Comparison of ENCODE assay signal across 11 cellular contexts in the genomic region with DNA sequence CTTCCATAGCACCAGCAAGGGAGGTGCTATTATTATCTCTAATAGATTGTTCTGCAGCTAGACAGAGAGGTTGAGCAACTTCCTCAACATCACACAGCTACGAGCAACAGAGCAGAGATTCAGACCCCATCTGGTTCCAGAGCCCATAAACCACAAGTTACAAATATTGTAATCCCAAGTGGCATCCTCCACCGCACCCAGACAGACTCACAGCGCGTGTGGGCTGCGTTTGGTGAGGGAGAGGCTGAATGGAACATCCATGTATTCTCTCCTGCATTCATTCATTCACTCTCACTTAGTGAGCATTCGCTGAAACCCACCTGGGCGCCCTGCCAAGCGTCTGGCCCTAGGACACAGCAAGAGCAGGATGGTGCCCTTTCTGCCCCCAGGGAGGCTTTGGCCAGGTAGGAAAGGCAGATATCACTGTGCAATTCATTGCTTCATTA. TPM values are rescaled to one million over a fixed set of nuclear protein-coding genes. Genes with fewer than 3 reads are reported as not detected.
A peak's percentile ranks its signal among the peaks of the same experiment; 100 is the strongest.
DNase-seq lines count a peak whose midpoint lies in the region; ATAC-seq and TF ChIP-seq lines count a peak whose summit lies in the region.
"Had no signal": no experiment of that assay in that cellular context is flagged by ENCODE, and none has a peak within 500 bp of the region (broad histone marks: within the 10 kb centered on the region; RNA-seq: fewer than 3 reads in every experiment).

No MANE protein-coding gene starts in this region.

- H3K27ac ChIP-seq in layer of hippocampus (ENCODE audit: low read depth, low read length) (peak overlapping the region; percentile 21), upper lobe of right lung (peak overlapping the region; percentile 75)

- H3K27me3 ChIP-seq in layer of hippocampus (ENCODE audit: control insufficient read depth, insufficient read depth, low read length) (no peaks in the 10 kb centered on the region), upper lobe of right lung (no peaks in the 10 kb centered on the region)

- H3K27ac Mint-ChIP-seq in activated CD4-positive, alpha-beta memory T cell treated with anti-CD3 and anti-CD28 coated beads, Interleukin-2, amount 10 ng/mL, durations not matched to agents 7 days and 5 days: peak overlapping the region; percentile 45
- H3K27ac Mint-ChIP-seq in WTC11: no peak overlapping the region
- H3K27ac Mint-ChIP-seq: IgD-negative memory B cell; stimulated activated naive B cell treated with anti-CD40 and anti-IgM and Interleukin-4, amounts not matched to agents 10 μg/mL and 1 μg/mL and 100 μg/mL, for 72 hours had no signal

- CTCF ChIA-PET in activated CD4-positive, alpha-beta memory T cell treated with anti-CD3 and anti-CD28 coated beads, Interleukin-2, amount 10 ng/mL, durations not matched to agents 7 days and 5 days (lab: Charles Lee): no interaction called here
- CTCF ChIA-PET in WTC11 (lab: Charles Lee): interaction anchor here (1.0 kb wide), 1 partner anchor 43 kb away, joined by 4 read pairs; no protein-coding TSS in a partner anchor

- TF ChIP-seq CTCF in upper lobe of right lung (IDR thresholded peaks at IDR 0.05): no peak
- TF ChIP-seq CTCF in WTC11 (IDR thresholded peaks at IDR 0.05): no peak

- POLR2A ChIA-PET in activated CD4-positive, alpha-beta memory T cell treated with anti-CD3 and anti-CD28 coated beads, Interleukin-2, amount 10 ng/mL, durations not matched to agents 7 days and 5 days (lab: Charles Lee): interaction anchor here (1.5 kb wide), 1 partner anchor 8 kb away, joined by 5 read pairs; no protein-coding TSS in a partner anchor
- POLR2A ChIA-PET in WTC11 (lab: Charles Lee): no interaction called here

- H3K4me1 ChIP-seq in upper lobe of right lung: peaks cover 28% of the 10 kb centered on the region

- no peaks in the 10 kb centered on the region for H3K36me3 ChIP-seq in upper lobe of right lung

- intact Hi-C loops in left ventricle myocardium superior (cut with micrococcal nuclease) (no loop called here), cardiac septum (cut with DNase I) (no loop called here), upper lobe of right lung (cut with DNase I) (no loop called here)

- no peaks in the 10 kb centered on the region for H3K27me3 Mint-ChIP-seq in activated CD4-positive, alpha-beta memory T cell treated with anti-CD3 and anti-CD28 coated beads, Interleukin-2, amount 10 ng/mL, durations not matched to agents 7 days and 5 days
- H3K27me3 Mint-ChIP-seq in WTC11 (ENCODE audit: low read depth): peaks cover 3% of the 10 kb centered on the region; the same call in 1 of the 2 replicates

- peak; percentile 47 for DNase-seq in left ventricle myocardium superior
- DNase-seq in cardiac septum (ENCODE audit: low spot score): no peak
- no peak for DNase-seq in activated CD4-positive, alpha-beta memory T cell treated with anti-CD3 and anti-CD28 coated beads, Interleukin-2, amount 10 ng/mL, durations not matched to agents 7 days and 5 days
- DNase-seq in upper lobe of right lung: peak; percentile 76
- DNase-seq in WTC11 (ENCODE audit: low spot score): no peak
- DNase-seq in stimulated activated CD8-positive, alpha-beta memory T cell treated with anti-CD3 and anti-CD28 coated beads, Interleukin-4, amount 100 ng/mL, for 48 hours: no peak
- DNase-seq: stimulated activated naive B cell treated with anti-CD40 and anti-IgM and Interleukin-4, amounts not matched to agents 10 μg/mL and 1 μg/mL and 100 μg/mL, for 72 hours had no signal

- ATAC-seq in left ventricle myocardium superior (no peak), upper lobe of right lung (peak; percentile 61), WTC11 (no peak), HG02678 (IDR thresholded peaks at IDR 0.05; ENCODE audit: unreplicated experiment) (no peak)

- no peak overlapping the region for H3K4me3 ChIP-seq in upper lobe of right lung
- H3K4me3 ChIP-seq: dorsolateral prefrontal cortex had no signal

- H3K9me3 Mint-ChIP-seq in activated CD4-positive, alpha-beta memory T cell treated with anti-CD3 and anti-CD28 coated beads, Interleukin-2, amount 10 ng/mL, durations not matched to agents 7 days and 5 days: no peaks in the 10 kb centered on the region
- H3K9me3 Mint-ChIP-seq in WTC11: no peaks in the 10 kb centered on the region
- H3K9me3 Mint-ChIP-seq: IgD-negative memory B cell; stimulated activated naive B cell treated with anti-CD40 and anti-IgM and Interleukin-4, amounts not matched to agents 10 μg/mL and 1 μg/mL and 100 μg/mL, for 72 hours had no signal

- no peak overlapping the region for H3K4me3 Mint-ChIP-seq in activated CD4-positive, alpha-beta memory T cell treated with anti-CD3 and anti-CD28 coated beads, Interleukin-2, amount 10 ng/mL, durations not matched to agents 7 days and 5 days
- H3K4me3 Mint-ChIP-seq in WTC11: no peak overlapping the region
- H3K4me3 Mint-ChIP-seq: IgD-negative memory B cell; stimulated activated naive B cell treated with anti-CD40 and anti-IgM and Interleukin-4, amounts not matched to agents 10 μg/mL and 1 μg/mL and 100 μg/mL, for 72 hours had no signal

- no peaks in the 10 kb centered on the region for H3K9me3 ChIP-seq in upper lobe of right lung

- no peaks in the 10 kb centered on the region for H3K36me3 Mint-ChIP-seq in activated CD4-positive, alpha-beta memory T cell treated with anti-CD3 and anti-CD28 coated beads, Interleukin-2, amount 10 ng/mL, durations not matched to agents 7 days and 5 days (ENCODE audit: low read depth)
- H3K36me3 Mint-ChIP-seq in WTC11: no peaks in the 10 kb centered on the region
- H3K36me3 Mint-ChIP-seq: stimulated activated naive B cell treated with anti-CD40 and anti-IgM and Interleukin-4, amounts not matched to agents 10 μg/mL and 1 μg/mL and 100 μg/mL, for 72 hours had no signal

- peaks cover 51% of the 10 kb centered on the region for H3K4me1 Mint-ChIP-seq in activated CD4-positive, alpha-beta memory T cell treated with anti-CD3 and anti-CD28 coated beads, Interleukin-2, amount 10 ng/mL, durations not matched to agents 7 days and 5 days
- H3K4me1 Mint-ChIP-seq in WTC11: peaks cover 23% of the 10 kb centered on the region

TF ChIP-seq in WTC11, 78 proteins besides CTCF, POLR2A, EP300 and RAD21:
- TF ChIP-seq TEAD1 (CRISPR knock-in tag; IDR thresholded peaks at IDR 0.05) (no peak), FOXJ3 (CRISPR knock-in tag; IDR thresholded peaks at IDR 0.05; ENCODE audit: borderline replicate concordance) (no peak), ETV6 (CRISPR knock-in tag; IDR thresholded peaks at IDR 0.05) (no peak), AR (CRISPR knock-in tag; IDR thresholded peaks at IDR 0.05) (no peak), MLX (CRISPR knock-in tag; IDR thresholded peaks at IDR 0.05) (no peak), E2F5 (CRISPR knock-in tag; IDR thresholded peaks at IDR 0.05) (no peak), ZNF121 (CRISPR knock-in tag; IDR thresholded peaks at IDR 0.05) (no peak), CREM (CRISPR knock-in tag; IDR thresholded peaks at IDR 0.05) (no peak)

RNA-seq across cellular contexts. Expression of gene LIF, which starts 33.5 kb away (rescaled TPM):
- total RNA-seq in left ventricle myocardium superior (0.64 TPM), cardiac septum (0.78 TPM), upper lobe of right lung (6.9 TPM), WTC11 (2021) (4.6 to 7.2 TPM (median 6.1 TPM) in 3 replicates)
- 10 to 100 TPM; 94.6 to 94.8 TPM for total RNA-seq in activated CD4-positive, alpha-beta memory T cell treated with anti-CD3 and anti-CD28 coated beads, Interleukin-2, amount 10 ng/mL, durations not matched to agents 7 days and 5 days

RNA-seq across cellular contexts. Expression of gene OSM, which starts 53.6 kb away (rescaled TPM):
- total RNA-seq in left ventricle myocardium superior (not detected), cardiac septum (0.32 TPM), upper lobe of right lung (1.6 TPM), WTC11 (2021) (not detected in 3 replicates)
- 100 to 1,000 TPM; 103 to 107 TPM for total RNA-seq in activated CD4-positive, alpha-beta memory T cell treated with anti-CD3 and anti-CD28 coated beads, Interleukin-2, amount 10 ng/mL, durations not matched to agents 7 days and 5 days

Comparison
In these comparisons a context has a peak if more than half of its experiments do, and no peak if none do; other contexts are left out.
1. DNase-seq: peak in left ventricle myocardium superior (single experiment) and upper lobe of right lung (single experiment); none in cardiac septum (single experiment), activated CD4-positive, alpha-beta memory T cell treated with anti-CD3 and anti-CD28 coated beads, Interleukin-2, amount 10 ng/mL, durations not matched to agents 7 days and 5 days (single experiment), WTC11 (single experiment) and stimulated activated CD8-positive, alpha-beta memory T cell treated with anti-CD3 and anti-CD28 coated beads, Interleukin-4, amount 100 ng/mL, for 48 hours (single experiment).
2. RNA of gene LIF, which starts 33.5 kb away (total RNA-seq): 94.6 to 94.8 TPM in activated CD4-positive, alpha-beta memory T cell treated with anti-CD3 and anti-CD28 coated beads, Interleukin-2, amount 10 ng/mL, durations not matched to agents 7 days and 5 days; 4.6 to 7.2 TPM in WTC11, 6.9 TPM in upper lobe of right lung (single experiment), 0.78 TPM in cardiac septum (single experiment) and 0.64 TPM in left ventricle myocardium superior (single experiment); every median in the first group is over 10 times any median in the second.
3. RNA of gene OSM, which starts 53.6 kb away (total RNA-seq): 103 to 107 TPM in activated CD4-positive, alpha-beta memory T cell treated with anti-CD3 and anti-CD28 coated beads, Interleukin-2, amount 10 ng/mL, durations not matched to agents 7 days and 5 days; 1.6 TPM in upper lobe of right lung (single experiment), 0.32 TPM in cardiac septum (single experiment), not detected in left ventricle myocardium superior (single experiment) and not detected in WTC11; every median in the first group is over 10 times any median in the second.